ENCODE assay signal across 9 cellular contexts in genomic region chr13:51935326-51936171, GRCh38.
A peak's percentile ranks its signal among the peaks of the same experiment; 100 is the strongest.
DNase-seq lines count a peak whose midpoint lies in the region; ATAC-seq and TF ChIP-seq lines count a peak whose summit lies in the region.
"Had no signal": no experiment of that assay in that cellular context is flagged by ENCODE, and none has a peak within 500 bp of the region (broad histone marks: within the 10 kb centered on the region; RNA-seq: fewer than 3 reads in every experiment).

No MANE protein-coding gene starts in this region.

- H3K9ac ChIP-seq in DND-41 (ENCODE audit: low read depth, low read length) (no peak overlapping the region), mammary epithelial cell (ENCODE audit: insufficient read depth, low read length) (no peak overlapping the region)

- dilution Hi-C loops in mammary epithelial cell (cut with HindIII; ENCODE audit: low sequenced_read_pairs): no loop called here

- CTCF ChIA-PET in mammary epithelial cell (lab: Charles Lee; ENCODE audit: low non-redundant PET): interaction anchor here (0.6 kb wide), 1 partner anchor 121 kb away, joined by 3 read pairs; no protein-coding TSS in a partner anchor

- H4K20me1 ChIP-seq in DND-41 (ENCODE audit: insufficient read depth, low read length) (peaks cover 5% of the 10 kb centered on the region), mammary epithelial cell (ENCODE audit: insufficient read depth, low read length) (no peaks in the 10 kb centered on the region)

- in situ Hi-C loops in mammary epithelial cell (cut with MboI; ENCODE audit: low sequenced_read_pairs in 2 of 2): no loop called here

- TF ChIP-seq POLR2A in spleen (IDR thresholded peaks at IDR 0.05): no peak

- DNase-seq in DND-41 (no peak), mammary epithelial cell (peak; percentile 19), mesenteric fat pad (ENCODE audit: low spot score) (peak; percentile 87), spleen (no peak), cerebellar cortex (ENCODE audit: low spot score) (no peak)
- DNase-seq in effector CD8-positive, alpha-beta T cell (lab: John Stamatoyannopoulos, UW): no peak
- DNase-seq: activated T-cell treated with anti-CD3 and anti-CD28 coated beads, Interleukin-2, amount 50 U/mL, for 48 hours had no signal

- intact Hi-C loops in mammary epithelial cell (cut with micrococcal nuclease): loop anchor here (2.0 to 5.0 kb wide), 2 partner anchors 77 to 191 kb away; partner anchors contain the start of genes ALG11 and ATP7B
- intact Hi-C loops in spleen (cut with DNase I; ENCODE audit: low total_unique reads): no loop called here

- H3K27me3 ChIP-seq in DND-41 (ENCODE audit: insufficient read depth, low read length, poor library complexity) (no peaks in the 10 kb centered on the region), mammary epithelial cell (ENCODE audit: insufficient read depth, low read length) (no peaks in the 10 kb centered on the region), spleen (replicated peaks in 1 of 7) (no peaks in the 10 kb centered on the region)

- H3K4me3 ChIP-seq in DND-41 (ENCODE audit: low read depth in 1 of 2, low read length in 2 of 2): no peak overlapping the region
- H3K4me3 ChIP-seq in mammary epithelial cell (replicated peaks in 1 of 3; ENCODE audit: insufficient read depth in 1 of 3, low read depth in 2 of 3, low read length in 3 of 3): no peak overlapping the region
- H3K4me3 ChIP-seq in spleen: no peak overlapping the region

- ATAC-seq in DND-41 (ENCODE audit: insufficient read depth, low read depth) (no peak), GM19035 (IDR thresholded peaks at IDR 0.05; ENCODE audit: unreplicated experiment) (no peak)

- peak; percentile 49 for TF ChIP-seq CTCF in DND-41 (IDR thresholded peaks at IDR 0.05; ENCODE audit: borderline replicate concordance, extremely low read depth, low read length, poor library complexity, severe bottlenecking)
- peak; percentile 37 to 62 for TF ChIP-seq CTCF in mammary epithelial cell (conservative IDR thresholded peaks at IDR 0.05 in 1 of 2, IDR thresholded peaks at IDR 0.05 in 1 of 2; ENCODE audit: extremely low read depth in 1 of 2, insufficient read depth in 1 of 2, low read depth in 1 of 2, low read length in 2 of 2)
- TF ChIP-seq CTCF in spleen (IDR thresholded peaks at IDR 0.05 in 8 of 11, conservative IDR thresholded peaks at IDR 0.05 in 3 of 11): no peak

- H3K79me2 ChIP-seq in DND-41 (ENCODE audit: insufficient read depth, low read length) (no peaks in the 10 kb centered on the region), mammary epithelial cell (ENCODE audit: insufficient read depth, low read length) (no peaks in the 10 kb centered on the region)

- H3K4me2 ChIP-seq in DND-41 (ENCODE audit: insufficient read depth, low read length) (no peak overlapping the region), mammary epithelial cell (ENCODE audit: insufficient read depth, low read depth, low read length) (no peak overlapping the region)

- H2AFZ ChIP-seq in DND-41 (ENCODE audit: low read depth, low read length): no peak overlapping the region
- peak overlapping the region; percentile 21 for H2AFZ ChIP-seq in mammary epithelial cell (ENCODE audit: low read depth, low read length)

- TF ChIP-seq RAD21 in Ishikawa (IDR thresholded peaks at IDR 0.05; ENCODE audit: low read depth): peak; percentile 54

- H3K36me3 ChIP-seq in DND-41 (ENCODE audit: insufficient read depth, low read length): no peaks in the 10 kb centered on the region
- H3K36me3 ChIP-seq in mammary epithelial cell (ENCODE audit: insufficient read depth, low read length): no peaks in the 10 kb centered on the region
- peaks cover 0 to 17% (median 0%) of the 10 kb centered on the region in 6 donors for H3K36me3 ChIP-seq in spleen

- H3K4me1 ChIP-seq in DND-41 (ENCODE audit: insufficient read depth, low read length): no peaks in the 10 kb centered on the region
- H3K4me1 ChIP-seq in mammary epithelial cell (ENCODE audit: insufficient read depth, low read length): no peaks in the 10 kb centered on the region
- no peaks in the 10 kb centered on the region for H3K4me1 ChIP-seq in spleen

- TF ChIP-seq EP300 in Ishikawa (IDR thresholded peaks at IDR 0.05; ENCODE audit: borderline replicate concordance): no peak

- H3K27ac ChIP-seq in DND-41 (ENCODE audit: low read length) (no peak overlapping the region), mammary epithelial cell (ENCODE audit: insufficient read depth, low read depth, low read length) (no peak overlapping the region), spleen (no peak overlapping the region)

- H3K9me3 ChIP-seq in DND-41 (ENCODE audit: insufficient read depth, low read length, severe bottlenecking) (no peaks in the 10 kb centered on the region), mammary epithelial cell (replicated peaks; ENCODE audit: insufficient read depth, low read length) (no peaks in the 10 kb centered on the region), spleen (no peaks in the 10 kb centered on the region)

- 29% methylated on average over 8 of the region's 14 CpGs for WGBS in mammary epithelial cell (ENCODE audit: low coverage, missing lambda C conversion rate)
- 75 to 87% (median 79%) methylated on average over 8 to 14 of the region's 14 CpGs for WGBS in spleen, 5 donors

- no TSS peak for BruUV-seq in mammary epithelial cell (replicated peaks; lab: Mats Ljungman, UMichigan)

TF ChIP-seq in Ishikawa, 13 proteins besides CTCF, POLR2A, EP300 and RAD21:
- no peak for TF ChIP-seq TCF12 (IDR thresholded peaks at IDR 0.05; ENCODE audit: low read depth)
- no peak for TF ChIP-seq TEAD4 (IDR thresholded peaks at IDR 0.05)
- no peak for TF ChIP-seq ZBTB7A (IDR thresholded peaks at IDR 0.05; ENCODE audit: low read depth)
- no peak for TF ChIP-seq CREB1 (IDR thresholded peaks at IDR 0.05; ENCODE audit: low read depth)
- no peak for TF ChIP-seq USF1 (IDR thresholded peaks at IDR 0.05)
- no peak for TF ChIP-seq EGR1 (IDR thresholded peaks at IDR 0.05)
- TF ChIP-seq YY1 (IDR thresholded peaks at IDR 0.05; ENCODE audit: low read depth): no peak
- TF ChIP-seq CEBPB (IDR thresholded peaks at IDR 0.05): no peak
- no peak for TF ChIP-seq TAF1 (IDR thresholded peaks at IDR 0.05; ENCODE audit: low read depth)
- TF ChIP-seq FOXM1 (IDR thresholded peaks at IDR 0.05; ENCODE audit: borderline replicate concordance, low read depth): no peak
- TF ChIP-seq MAX (IDR thresholded peaks at IDR 0.05): no peak
TF ChIP-seq in Ishikawa: peak in this region for 0.

Comparison
In these comparisons a context has a peak if more than half of its experiments do, and no peak if none do; other contexts are left out.
1. DNase-seq: peak in mammary epithelial cell (single experiment) and mesenteric fat pad (single experiment); none in DND-41 (single experiment), spleen (single experiment), effector CD8-positive, alpha-beta T cell (single experiment) and cerebellar cortex (single experiment).
2. CTCF ChIP-seq: peak in DND-41 (single experiment) and mammary epithelial cell (2 of 2); none in spleen (0 of 11).